22 cellular contexts compared by ENCODE assay signal in the genomic region with DNA sequence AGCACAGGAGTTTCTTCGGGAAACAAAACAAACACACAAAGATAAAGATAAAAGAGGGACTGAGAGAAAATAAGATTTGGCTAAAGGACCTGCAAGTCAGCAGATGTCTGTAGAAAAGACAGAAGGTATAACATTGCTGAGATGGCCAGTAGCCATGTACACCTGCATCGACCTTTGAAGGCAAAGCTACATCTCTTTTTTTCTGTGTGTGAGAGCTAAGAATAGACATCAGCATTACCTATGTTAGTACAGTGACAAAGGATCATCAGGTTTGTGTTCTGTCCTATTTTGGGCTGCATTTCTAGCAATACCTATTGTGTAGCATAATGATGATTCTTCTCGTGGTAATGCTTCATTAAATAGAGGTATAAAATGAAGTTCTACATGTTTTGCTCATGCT.
"Had no signal": no experiment of that assay in that cellular context is flagged by ENCODE, and none has a peak within 500 bp of the region (broad histone marks: within the 10 kb centered on the region; RNA-seq: fewer than 3 reads in every experiment).

No MANE protein-coding gene starts in this region.

- H3K4me3 ChIP-seq: dorsolateral prefrontal cortex, heart left ventricle, left lung, psoas muscle, sigmoid colon, spleen, thoracic aorta, tibial nerve, upper lobe of left lung had no signal

- DNase-seq: dorsolateral prefrontal cortex; effector CD4-positive, alpha-beta T cell; heart left ventricle; hippocampal formation; left cardiac atrium; left lung; mesendoderm; midbrain; naive thymus-derived CD8-positive, alpha-beta T cell; nephron progenitor cell; nucleus accumbens; posterior cingulate gyrus; psoas muscle; right cardiac atrium; sigmoid colon; spleen; stimulated activated CD4-positive, alpha-beta T cell treated with anti-CD3 and anti-CD28 coated beads, Interleukin-4, amount 100 ng/mL, for 4 hours; upper lobe of left lung had no signal

- H3K4me3 Mint-ChIP-seq: naive thymus-derived CD8-positive, alpha-beta T cell; nephron progenitor cell; stimulated activated memory B cell treated with anti-CD40 and anti-IgM and Interleukin-4, amounts not matched to agents 10 μg/mL and 1 μg/mL and 100 μg/mL, for 72 hours; stimulated activated naive CD8-positive, alpha-beta T cell treated with anti-CD3 and anti-CD28 coated beads, Interleukin-15, Interleukin-2, amounts not matched to agents 100 ng/mL and 50 ng/mL, for 24 hours had no signal

- H3K27ac Mint-ChIP-seq: nephron progenitor cell; stimulated activated memory B cell treated with anti-CD40 and anti-IgM and Interleukin-4, amounts not matched to agents 10 μg/mL and 1 μg/mL and 100 μg/mL, for 72 hours; stimulated activated naive CD8-positive, alpha-beta T cell treated with anti-CD3 and anti-CD28 coated beads, Interleukin-15, Interleukin-2, amounts not matched to agents 100 ng/mL and 50 ng/mL, for 24 hours had no signal

- H3K9me3 ChIP-seq: heart left ventricle, left lung, psoas muscle, sigmoid colon, spleen, thoracic aorta, tibial nerve, upper lobe of left lung had no signal

- H3K27me3 ChIP-seq: dorsolateral prefrontal cortex, heart left ventricle, left lung, sigmoid colon, spleen, tibial nerve, upper lobe of left lung had no signal

- H3K27me3 Mint-ChIP-seq: naive thymus-derived CD8-positive, alpha-beta T cell; stimulated activated memory B cell treated with anti-CD40 and anti-IgM and Interleukin-4, amounts not matched to agents 10 μg/mL and 1 μg/mL and 100 μg/mL, for 72 hours; stimulated activated naive CD8-positive, alpha-beta T cell treated with anti-CD3 and anti-CD28 coated beads, Interleukin-15, Interleukin-2, amounts not matched to agents 100 ng/mL and 50 ng/mL, for 24 hours had no signal

- H3K9me3 Mint-ChIP-seq: naive thymus-derived CD8-positive, alpha-beta T cell; nephron progenitor cell; stimulated activated memory B cell treated with anti-CD40 and anti-IgM and Interleukin-4, amounts not matched to agents 10 μg/mL and 1 μg/mL and 100 μg/mL, for 72 hours had no signal

- H3K36me3 ChIP-seq: thoracic aorta had no signal

- ATAC-seq: left cardiac atrium; left lung; naive thymus-derived CD8-positive, alpha-beta T cell; psoas muscle; right cardiac atrium; stimulated activated memory B cell treated with anti-CD40 and anti-IgM and Interleukin-4, amounts not matched to agents 10 μg/mL and 1 μg/mL and 100 μg/mL, for 72 hours had no signal

- H3K4me1 ChIP-seq: heart left ventricle, left lung, psoas muscle, sigmoid colon, spleen, tibial nerve, upper lobe of left lung had no signal

- H3K27ac ChIP-seq: heart left ventricle, left lung, psoas muscle, sigmoid colon, spleen, thoracic aorta, tibial nerve, upper lobe of left lung had no signal
